ENCODE assay signal across 11 cellular contexts in the genomic region with DNA sequence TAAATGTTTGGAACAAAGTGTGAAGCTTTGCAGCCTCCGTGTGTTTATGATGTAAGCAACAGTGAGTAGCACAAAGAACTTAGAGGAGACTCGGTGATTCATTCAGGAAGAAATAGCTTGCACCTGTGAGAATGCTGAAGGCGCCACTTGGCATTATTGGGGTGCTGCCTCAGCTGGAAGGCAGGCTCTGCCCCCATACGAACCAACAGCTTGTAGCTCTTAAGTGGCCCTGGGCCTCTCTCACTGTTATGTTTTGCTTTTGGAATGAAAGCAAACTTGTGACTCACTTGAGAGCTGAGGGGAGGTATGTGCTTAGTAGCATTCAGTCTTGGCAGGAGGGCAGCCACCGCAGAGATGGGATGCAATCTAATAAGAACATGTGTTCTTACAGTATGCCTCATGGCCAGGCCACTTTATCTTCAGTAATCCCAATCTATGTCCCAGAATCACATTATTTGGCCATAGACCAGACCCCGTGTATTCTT.
DNase-seq lines count a peak whose midpoint lies in the region; ATAC-seq and TF ChIP-seq lines count a peak whose summit lies in the region.
"Had no signal": no experiment of that assay in that cellular context is flagged by ENCODE, and none has a peak within 500 bp of the region (broad histone marks: within the 10 kb centered on the region; RNA-seq: fewer than 3 reads in every experiment).

No MANE protein-coding gene starts in this region.

- H3K36me3 Mint-ChIP-seq in Calu3 (ENCODE audit: insufficient read depth, unreplicated experiment), result no peaks in the 10 kb centered on the region

- H3K27me3 Mint-ChIP-seq in Calu3 (ENCODE audit: unreplicated experiment), result no peaks in the 10 kb centered on the region

- H3K9me3 Mint-ChIP-seq in Calu3 (ENCODE audit: low read depth, unreplicated experiment), result peaks cover 11% of the 10 kb centered on the region

- peaks cover 11% of the 10 kb centered on the region for H3K27me3 ChIP-seq in foreskin keratinocyte
- H3K27me3 ChIP-seq in psoas muscle (ENCODE audit: insufficient read depth in 3 of 3, low read length in 2 of 3), result no peaks in the 10 kb centered on the region
- H3K27me3 ChIP-seq: tibial nerve had no signal

- H3K36me3 ChIP-seq in psoas muscle (ENCODE audit: insufficient read depth in 1 of 2, low read depth in 1 of 2), result no peaks in the 10 kb centered on the region
- H3K36me3 ChIP-seq: tibial nerve had no signal

- TF ChIP-seq CTCF in Calu3 (IDR thresholded peaks at IDR 0.05; ENCODE audit: unreplicated experiment) (no peak), foreskin keratinocyte (conservative IDR thresholded peaks at IDR 0.05) (no peak), psoas muscle (IDR thresholded peaks at IDR 0.05) (no peak)

- H3K4me3 ChIP-seq in psoas muscle, result no peak overlapping the region
- H3K4me3 ChIP-seq: tibial nerve had no signal

- CTCF ChIA-PET in Calu3 (lab: Charles Lee), result interaction anchor here (0.7 to 1.9 kb wide), 9 partner anchors 8 to 721 kb away, joined by 3 to 9 read pairs (median 4); no protein-coding TSS in a partner anchor

- H3K9me3 ChIP-seq in psoas muscle, result no peaks in the 10 kb centered on the region
- H3K9me3 ChIP-seq: tibial nerve had no signal

- ATAC-seq in foreskin keratinocyte, result peak; percentile 54
- ATAC-seq in psoas muscle, result peak; percentile 85 to 94 (median 89)
- no peak for ATAC-seq in HG02884 (IDR thresholded peaks at IDR 0.05; ENCODE audit: unreplicated experiment)
- no peak for ATAC-seq in GM21717 (IDR thresholded peaks at IDR 0.05; ENCODE audit: unreplicated experiment)

- WGBS in psoas muscle, 3 donors, result 24 to 29% (median 26%) methylated on average over 6 of the region's 6 CpGs

- H3K27ac ChIP-seq in foreskin keratinocyte (no peak overlapping the region), psoas muscle (peak overlapping the region; percentile 82)
- H3K27ac ChIP-seq: tibial nerve had no signal

- BruUV-seq in Calu3 (replicated peaks; lab: Mats Ljungman, UMichigan), result no TSS peak

- H3K4me3 Mint-ChIP-seq in Calu3 (ENCODE audit: low read depth, unreplicated experiment), result no peak overlapping the region

- intact Hi-C loops in Calu3 (cut with micrococcal nuclease; ENCODE audit: unreplicated experiment) (loop anchor here (2.0 to 5.0 kb wide), 5 partner anchors 367 to 729 kb away; no protein-coding TSS in a partner anchor), psoas muscle (cut with DNase I) (loop anchor here (2.0 to 10.0 kb wide), 5 partner anchors 367 to 730 kb away; no protein-coding TSS in a partner anchor)

- peak; percentile 31 for DNase-seq in Calu3
- peak; percentile 2 for DNase-seq in RKO (ENCODE audit: low spot score)
- peak; percentile 16 to 61 for DNase-seq in foreskin keratinocyte
- DNase-seq in psoas muscle, result peak; percentile 55 to 84
- no peak for DNase-seq in HuH-7.5 (ENCODE audit: low spot score)
- DNase-seq in DMS79 (lab: John Stamatoyannopoulos, UW), result no peak
- DNase-seq: GDM1, NCI-H524 treated with DMSO at 0.1 percent for 48 hours had no signal

- H3K27ac Mint-ChIP-seq in Calu3 (ENCODE audit: unreplicated experiment), result peak overlapping the region; percentile 30

- H3K4me1 ChIP-seq in foreskin keratinocyte (no peaks in the 10 kb centered on the region), psoas muscle (peaks cover 42% of the 10 kb centered on the region)

- peaks cover 51% of the 10 kb centered on the region for H3K4me1 Mint-ChIP-seq in Calu3 (ENCODE audit: low read depth, unreplicated experiment)

Comparison
In these comparisons a context has a peak if more than half of its experiments do, and no peak if none do; other contexts are left out.
1. DNase-seq: peak in Calu3 (single experiment), RKO (single experiment), foreskin keratinocyte (2 of 2) and psoas muscle (2 of 2); none in HuH-7.5 (single experiment) and DMS79 (single experiment).
2. ATAC-seq: peak in foreskin keratinocyte (single experiment) and psoas muscle (4 of 4); none in HG02884 (single experiment) and GM21717 (single experiment).